8 cellular contexts compared by ENCODE assay signal in genomic region chr2:75064691-75065396, GRCh38.
DNase-seq lines count a peak whose midpoint lies in the region; ATAC-seq and TF ChIP-seq lines count a peak whose summit lies in the region.

No MANE protein-coding gene starts in this region.

- no peaks in the 10 kb centered on the region for H3K79me2 ChIP-seq in neural progenitor cell (ENCODE audit: low read depth)

- TF ChIP-seq CTCF in neural progenitor cell (IDR thresholded peaks at IDR 0.05): peak; percentile 95
- peak; percentile 55 to 73 (median 70) for TF ChIP-seq CTCF in upper lobe of left lung (IDR thresholded peaks at IDR 0.05)

- H3K9me3 ChIP-seq in neural progenitor cell (ENCODE audit: low read depth) (no peaks in the 10 kb centered on the region), upper lobe of left lung (no peaks in the 10 kb centered on the region)

- ATAC-seq in HG03025 (IDR thresholded peaks at IDR 0.05; ENCODE audit: low FRiP score, unreplicated experiment): peak; percentile 86
- peak; percentile 24 to 72 for ATAC-seq in upper lobe of left lung (ENCODE audit: low FRiP score in 2 of 2)

- no peaks in the 10 kb centered on the region for H3K9me3 Mint-ChIP-seq in neural progenitor cell

- H3K4me3 ChIP-seq in neural progenitor cell: no peak overlapping the region
- no peak overlapping the region for H3K4me3 ChIP-seq in upper lobe of left lung

- peak; percentile 1 to 31 for DNase-seq in activated CD4-positive, alpha-beta T cell treated with anti-CD3 and anti-CD28 coated beads for 24 hours (ENCODE audit: low read depth in 2 of 2)
- no peak for DNase-seq in activated CD4-positive, alpha-beta T cell treated with anti-CD3 and anti-CD28 coated beads for 1 hour
- peak; percentile 49 for DNase-seq in NCI-H69 (lab: John Stamatoyannopoulos, UW)
- peak in 2 of 3 experiments; percentile 30 to 31 for DNase-seq in activated CD8-positive, alpha-beta memory T cell treated with anti-CD3 and anti-CD28 coated beads for 48 hours (ENCODE audit: low read depth in 2 of 3, low spot score in 2 of 3)
- peak; percentile 28 for DNase-seq in fibroblast of gingiva (ENCODE audit: low read depth)
- DNase-seq in neural progenitor cell (ENCODE audit: low spot score): peak; percentile 64
- DNase-seq in upper lobe of left lung: peak; percentile 24 to 65

- H3K27me3 ChIP-seq in neural progenitor cell: no peaks in the 10 kb centered on the region
- H3K27me3 ChIP-seq in upper lobe of left lung: no peaks in the 10 kb centered on the region

- no peaks in the 10 kb centered on the region for H4K20me1 ChIP-seq in neural progenitor cell (ENCODE audit: low read depth)

- no peaks in the 10 kb centered on the region for H3F3A ChIP-seq in neural progenitor cell (ENCODE audit: low read depth)

- WGBS in upper lobe of left lung, 2 donors: 46% methylated on average over 8 of the region's 8 CpGs

- H3K4me2 ChIP-seq in neural progenitor cell: no peak overlapping the region

- no peak overlapping the region for H3K27ac ChIP-seq in neural progenitor cell
- H3K27ac ChIP-seq in upper lobe of left lung: no peak overlapping the region

- H3K4me1 Mint-ChIP-seq in neural progenitor cell: peaks cover 4% of the 10 kb centered on the region

- no peak for TF ChIP-seq POLR2A in upper lobe of left lung (IDR thresholded peaks at IDR 0.05)

- H3K9ac ChIP-seq in neural progenitor cell: no peak overlapping the region

- H2AFZ ChIP-seq in neural progenitor cell (replicated peaks): peak overlapping the region; percentile 31

- no peaks in the 10 kb centered on the region for H3K36me3 ChIP-seq in neural progenitor cell
- H3K36me3 ChIP-seq in upper lobe of left lung: no peaks in the 10 kb centered on the region

- no peak overlapping the region for H3K4me3 Mint-ChIP-seq in neural progenitor cell

- no peak for TF ChIP-seq EP300 in upper lobe of left lung (IDR thresholded peaks at IDR 0.05)

- H3K4me1 ChIP-seq in neural progenitor cell: no peaks in the 10 kb centered on the region
- H3K4me1 ChIP-seq in upper lobe of left lung: no peaks in the 10 kb centered on the region

- H3K27me3 Mint-ChIP-seq in neural progenitor cell (ENCODE audit: insufficient read depth, low read depth): no peaks in the 10 kb centered on the region

- H3K27ac Mint-ChIP-seq in neural progenitor cell: no peak overlapping the region

- no peaks in the 10 kb centered on the region for H3K36me3 Mint-ChIP-seq in neural progenitor cell
